1 cellular context compared by ENCODE assay signal in the genomic region with DNA sequence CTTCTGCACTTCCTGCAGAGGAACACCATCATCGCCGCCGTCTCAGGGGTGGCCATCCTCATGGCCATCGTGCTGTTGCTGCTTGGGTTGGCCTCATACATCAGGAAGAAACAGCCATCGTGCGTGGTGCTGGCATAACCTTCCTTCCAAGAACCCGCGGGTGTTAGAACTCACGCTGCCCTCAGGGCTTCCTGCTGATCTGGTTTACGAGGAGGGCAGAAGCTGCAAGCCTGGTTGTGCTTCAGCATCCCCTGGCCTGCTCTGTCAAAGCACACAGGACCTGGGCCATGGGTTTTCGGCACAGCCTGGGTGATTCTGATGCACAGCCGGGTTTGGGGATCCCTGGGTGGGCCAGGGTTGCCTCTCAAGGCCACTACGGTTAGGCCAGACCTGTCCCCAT.
TF ChIP-seq lines count a peak whose summit lies in the region.

No MANE protein-coding gene starts in this region.

TF ChIP-seq in SK-N-SH, 30 proteins besides CTCF, POLR2A, EP300 and RAD21:
- TF ChIP-seq, protein P1, sequence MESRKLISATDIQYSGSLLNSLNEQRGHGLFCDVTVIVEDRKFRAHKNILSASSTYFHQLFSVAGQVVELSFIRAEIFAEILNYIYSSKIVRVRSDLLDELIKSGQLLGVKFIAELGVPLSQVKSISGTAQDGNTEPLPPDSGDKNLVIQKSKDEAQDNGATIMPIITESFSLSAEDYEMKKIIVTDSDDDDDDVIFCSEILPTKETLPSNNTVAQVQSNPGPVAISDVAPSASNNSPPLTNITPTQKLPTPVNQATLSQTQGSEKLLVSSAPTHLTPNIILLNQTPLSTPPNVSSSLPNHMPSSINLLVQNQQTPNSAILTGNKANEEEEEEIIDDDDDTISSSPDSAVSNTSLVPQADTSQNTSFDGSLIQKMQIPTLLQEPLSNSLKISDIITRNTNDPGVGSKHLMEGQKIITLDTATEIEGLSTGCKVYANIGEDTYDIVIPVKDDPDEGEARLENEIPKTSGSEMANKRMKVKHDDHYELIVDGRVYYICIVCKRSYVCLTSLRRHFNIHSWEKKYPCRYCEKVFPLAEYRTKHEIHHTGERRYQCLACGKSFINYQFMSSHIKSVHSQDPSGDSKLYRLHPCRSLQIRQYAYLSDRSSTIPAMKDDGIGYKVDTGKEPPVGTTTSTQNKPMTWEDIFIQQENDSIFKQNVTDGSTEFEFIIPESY (IDR thresholded peaks at IDR 0.05; ENCODE audit: borderline replicate concordance, low read depth) = no peak
- TF ChIP-seq FOXJ3 (CRISPR knock-in tag; IDR thresholded peaks at IDR 0.05) (no peak), YY1 (IDR thresholded peaks at IDR 0.05; ENCODE audit: low read depth) (no peak), MXI1 (IDR thresholded peaks at IDR 0.05; ENCODE audit: low read depth, low read length) (no peak), POLR2AphosphoS5 (IDR thresholded peaks at IDR 0.05; ENCODE audit: low read depth, low read length) (no peak), ELF1 (IDR thresholded peaks at IDR 0.05) (no peak), EZH2phosphoT487 (IDR thresholded peaks at IDR 0.05; ENCODE audit: borderline replicate concordance, low read depth) (no peak), JUND (IDR thresholded peaks at IDR 0.05) (no peak), RXRA (IDR thresholded peaks at IDR 0.05; ENCODE audit: borderline replicate concordance, low read depth) (no peak), TEAD4 (IDR thresholded peaks at IDR 0.05; ENCODE audit: borderline replicate concordance, insufficient read depth) (no peak), RCOR1 (IDR thresholded peaks at IDR 0.05; ENCODE audit: low read length) (no peak), SMC3 (IDR thresholded peaks at IDR 0.05; ENCODE audit: low read depth, low read length) (no peak), GABPA (IDR thresholded peaks at IDR 0.05; ENCODE audit: low read depth) (no peak), MEF2A (IDR thresholded peaks at IDR 0.05; ENCODE audit: borderline replicate concordance, low read depth) (no peak)
- TF ChIP-seq, protein P2, sequence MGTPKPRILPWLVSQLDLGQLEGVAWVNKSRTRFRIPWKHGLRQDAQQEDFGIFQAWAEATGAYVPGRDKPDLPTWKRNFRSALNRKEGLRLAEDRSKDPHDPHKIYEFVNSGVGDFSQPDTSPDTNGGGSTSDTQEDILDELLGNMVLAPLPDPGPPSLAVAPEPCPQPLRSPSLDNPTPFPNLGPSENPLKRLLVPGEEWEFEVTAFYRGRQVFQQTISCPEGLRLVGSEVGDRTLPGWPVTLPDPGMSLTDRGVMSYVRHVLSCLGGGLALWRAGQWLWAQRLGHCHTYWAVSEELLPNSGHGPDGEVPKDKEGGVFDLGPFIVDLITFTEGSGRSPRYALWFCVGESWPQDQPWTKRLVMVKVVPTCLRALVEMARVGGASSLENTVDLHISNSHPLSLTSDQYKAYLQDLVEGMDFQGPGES (IDR thresholded peaks at IDR 0.05; ENCODE audit: low read depth, low read length) = no peak
- TF ChIP-seq, protein P3, sequence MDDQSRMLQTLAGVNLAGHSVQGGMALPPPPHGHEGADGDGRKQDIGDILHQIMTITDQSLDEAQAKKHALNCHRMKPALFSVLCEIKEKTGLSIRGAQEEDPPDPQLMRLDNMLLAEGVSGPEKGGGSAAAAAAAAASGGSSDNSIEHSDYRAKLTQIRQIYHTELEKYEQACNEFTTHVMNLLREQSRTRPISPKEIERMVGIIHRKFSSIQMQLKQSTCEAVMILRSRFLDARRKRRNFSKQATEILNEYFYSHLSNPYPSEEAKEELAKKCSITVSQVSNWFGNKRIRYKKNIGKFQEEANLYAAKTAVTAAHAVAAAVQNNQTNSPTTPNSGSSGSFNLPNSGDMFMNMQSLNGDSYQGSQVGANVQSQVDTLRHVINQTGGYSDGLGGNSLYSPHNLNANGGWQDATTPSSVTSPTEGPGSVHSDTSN (IDR thresholded peaks at IDR 0.05) = no peak
TF ChIP-seq in SK-N-SH: peak in this region for 0.
